In the genomic region with DNA sequence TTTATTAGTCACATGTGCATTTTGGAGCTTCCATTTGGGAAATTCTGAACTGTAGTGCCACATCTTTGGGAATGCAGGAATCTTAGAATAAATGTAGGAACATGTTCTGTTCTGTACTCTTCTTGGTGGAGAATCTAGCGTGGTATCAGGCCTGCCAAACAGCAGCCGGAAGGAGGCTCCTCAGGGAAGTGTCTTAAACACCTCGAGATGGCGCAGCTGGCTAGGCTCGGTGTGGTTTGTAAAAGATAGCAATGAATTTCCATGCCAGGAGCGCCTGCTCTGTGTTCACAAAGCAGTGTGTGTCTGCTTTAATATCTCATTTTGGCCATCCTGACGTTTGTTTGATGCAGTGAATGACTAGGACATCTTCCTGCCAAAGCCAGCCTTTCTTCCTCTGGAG, we compare ENCODE assay signal across 1 cellular context.
TF ChIP-seq lines count a peak whose summit lies in the region.

No MANE protein-coding gene starts in this region.

TF ChIP-seq in WTC11, 78 proteins besides CTCF, POLR2A, EP300 and RAD21 (continued from another document):
- TF ChIP-seq, protein P1, sequence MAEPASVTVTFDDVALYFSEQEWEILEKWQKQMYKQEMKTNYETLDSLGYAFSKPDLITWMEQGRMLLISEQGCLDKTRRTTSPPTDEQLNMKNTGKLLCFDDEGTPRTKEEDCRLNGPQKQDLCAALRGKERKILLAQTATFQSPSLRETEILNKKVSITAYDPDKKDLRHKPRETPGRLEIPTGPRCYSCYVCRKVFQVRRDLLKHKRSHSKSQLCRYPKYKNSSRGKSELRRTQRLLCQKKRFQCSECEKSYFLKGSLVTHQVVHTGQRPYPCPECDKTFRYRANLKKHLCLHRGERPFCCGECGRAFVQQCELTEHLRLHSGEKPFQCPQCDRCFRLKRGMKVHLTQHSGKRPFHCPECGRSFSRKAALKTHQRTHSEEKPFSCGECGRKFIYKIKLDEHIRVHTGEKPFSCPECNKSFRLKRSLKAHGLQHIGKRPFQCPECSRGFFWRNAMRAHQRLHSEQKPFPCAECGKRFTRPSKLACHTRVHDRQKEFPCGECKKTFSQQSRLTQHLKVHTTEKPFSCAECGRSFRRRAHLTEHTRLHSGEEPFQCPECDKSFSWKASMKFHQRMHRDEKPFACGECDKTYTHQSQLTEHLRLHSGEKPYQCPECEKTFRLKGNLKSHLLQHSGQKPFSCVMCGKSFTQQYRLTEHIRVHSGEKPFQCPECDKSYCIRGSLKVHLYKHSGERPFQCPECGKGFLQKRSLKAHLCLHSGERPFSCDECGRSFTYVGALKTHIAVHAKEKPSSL (CRISPR knock-in tag; conservative IDR thresholded peaks at IDR 0.05), result no peak
- TF ChIP-seq JAZF1 (CRISPR knock-in tag; IDR thresholded peaks at IDR 0.05), result no peak
